ENCODE assay signal across 1 cellular context in the genomic region with DNA sequence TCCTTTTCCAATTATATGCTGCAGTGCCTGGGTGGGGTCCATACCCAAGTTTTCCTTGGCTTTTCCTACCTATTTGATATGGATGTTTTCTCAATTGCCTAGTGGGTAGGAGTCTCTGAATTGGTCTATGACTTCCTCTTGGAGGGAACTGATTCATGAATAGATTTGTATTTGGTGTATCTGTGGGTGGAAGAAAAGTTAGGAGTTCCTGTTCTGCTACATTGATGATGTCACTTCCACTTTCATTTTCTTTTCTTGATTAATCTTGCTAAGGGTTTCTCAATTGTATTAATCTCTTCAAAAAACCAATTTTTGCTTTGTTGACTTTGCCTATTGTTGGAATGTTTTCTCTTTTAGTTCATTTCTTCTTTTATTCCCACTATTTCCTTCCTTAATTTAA.
TF ChIP-seq lines count a peak whose summit lies in the region.

No MANE protein-coding gene starts in this region.

TF ChIP-seq in GM12878, 131 proteins besides CTCF, POLR2A, EP300 and RAD21 (continued from another document):
- TF ChIP-seq, protein P1, sequence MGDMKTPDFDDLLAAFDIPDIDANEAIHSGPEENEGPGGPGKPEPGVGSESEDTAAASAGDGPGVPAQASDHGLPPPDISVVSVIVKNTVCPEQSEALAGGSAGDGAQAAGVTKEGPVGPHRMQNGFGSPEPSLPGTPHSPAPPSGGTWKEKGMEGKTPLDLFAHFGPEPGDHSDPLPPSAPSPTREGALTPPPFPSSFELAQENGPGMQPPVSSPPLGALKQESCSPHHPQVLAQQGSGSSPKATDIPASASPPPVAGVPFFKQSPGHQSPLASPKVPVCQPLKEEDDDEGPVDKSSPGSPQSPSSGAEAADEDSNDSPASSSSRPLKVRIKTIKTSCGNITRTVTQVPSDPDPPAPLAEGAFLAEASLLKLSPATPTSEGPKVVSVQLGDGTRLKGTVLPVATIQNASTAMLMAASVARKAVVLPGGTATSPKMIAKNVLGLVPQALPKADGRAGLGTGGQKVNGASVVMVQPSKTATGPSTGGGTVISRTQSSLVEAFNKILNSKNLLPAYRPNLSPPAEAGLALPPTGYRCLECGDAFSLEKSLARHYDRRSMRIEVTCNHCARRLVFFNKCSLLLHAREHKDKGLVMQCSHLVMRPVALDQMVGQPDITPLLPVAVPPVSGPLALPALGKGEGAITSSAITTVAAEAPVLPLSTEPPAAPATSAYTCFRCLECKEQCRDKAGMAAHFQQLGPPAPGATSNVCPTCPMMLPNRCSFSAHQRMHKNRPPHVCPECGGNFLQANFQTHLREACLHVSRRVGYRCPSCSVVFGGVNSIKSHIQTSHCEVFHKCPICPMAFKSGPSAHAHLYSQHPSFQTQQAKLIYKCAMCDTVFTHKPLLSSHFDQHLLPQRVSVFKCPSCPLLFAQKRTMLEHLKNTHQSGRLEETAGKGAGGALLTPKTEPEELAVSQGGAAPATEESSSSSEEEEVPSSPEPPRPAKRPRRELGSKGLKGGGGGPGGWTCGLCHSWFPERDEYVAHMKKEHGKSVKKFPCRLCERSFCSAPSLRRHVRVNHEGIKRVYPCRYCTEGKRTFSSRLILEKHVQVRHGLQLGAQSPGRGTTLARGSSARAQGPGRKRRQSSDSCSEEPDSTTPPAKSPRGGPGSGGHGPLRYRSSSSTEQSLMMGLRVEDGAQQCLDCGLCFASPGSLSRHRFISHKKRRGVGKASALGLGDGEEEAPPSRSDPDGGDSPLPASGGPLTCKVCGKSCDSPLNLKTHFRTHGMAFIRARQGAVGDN (IDR thresholded peaks at IDR 0.05): no peak
- TF ChIP-seq PML (IDR thresholded peaks at IDR 0.05; ENCODE audit: low read length): no peak
- no peak for TF ChIP-seq IKZF2 (IDR thresholded peaks at IDR 0.05)
